ENCODE assay signal across 1 cellular context in the genomic region with DNA sequence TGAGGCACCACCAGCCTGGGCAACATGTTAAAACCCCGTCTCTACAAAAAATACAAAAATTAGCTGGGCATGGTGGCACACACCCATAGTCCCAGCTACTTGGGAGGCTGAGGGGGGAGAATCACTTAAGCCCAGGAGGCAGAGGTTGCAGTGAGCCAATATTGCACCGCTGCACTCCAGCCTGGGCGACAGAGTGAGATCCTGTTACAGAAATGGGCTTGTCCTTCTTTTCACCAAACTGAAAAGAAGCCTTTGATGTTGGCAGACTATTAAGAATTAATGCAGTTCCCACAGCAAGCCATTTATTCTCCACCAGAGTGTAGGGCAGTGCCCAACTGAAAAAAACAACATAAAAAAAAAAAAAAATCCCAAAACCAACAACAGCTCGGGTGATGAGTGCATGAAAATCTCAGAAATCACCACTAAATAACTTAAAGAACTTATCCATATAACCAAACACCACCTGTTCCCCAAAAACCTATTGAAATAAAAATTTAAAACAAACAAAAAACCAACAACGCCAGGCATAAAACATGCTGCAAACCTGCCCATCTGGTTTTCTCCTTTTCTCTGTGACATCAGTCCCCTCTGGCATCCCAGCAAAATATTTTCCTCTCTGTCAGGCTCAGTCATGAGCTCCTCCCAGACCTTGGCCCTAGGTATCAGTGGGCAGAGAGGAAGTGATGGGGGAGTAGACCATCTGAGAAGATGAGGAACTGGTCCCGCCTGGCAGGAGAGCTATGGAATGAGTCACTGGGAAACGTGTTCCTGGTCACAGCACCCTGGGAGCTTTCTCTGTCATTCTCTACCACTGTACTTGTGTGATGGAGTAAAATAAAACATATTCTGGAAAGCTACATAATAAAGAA.
TF ChIP-seq lines count a peak whose summit lies in the region.

No MANE protein-coding gene starts in this region.

TF ChIP-seq in HEK293, 187 proteins besides CTCF, POLR2A, EP300 and RAD21 (continued from another document and continues in another):
- peak; percentile 52 for TF ChIP-seq ZNF629 (tag by site-specific recombination; IDR thresholded peaks at IDR 0.05)
- TF ChIP-seq, protein P1, sequence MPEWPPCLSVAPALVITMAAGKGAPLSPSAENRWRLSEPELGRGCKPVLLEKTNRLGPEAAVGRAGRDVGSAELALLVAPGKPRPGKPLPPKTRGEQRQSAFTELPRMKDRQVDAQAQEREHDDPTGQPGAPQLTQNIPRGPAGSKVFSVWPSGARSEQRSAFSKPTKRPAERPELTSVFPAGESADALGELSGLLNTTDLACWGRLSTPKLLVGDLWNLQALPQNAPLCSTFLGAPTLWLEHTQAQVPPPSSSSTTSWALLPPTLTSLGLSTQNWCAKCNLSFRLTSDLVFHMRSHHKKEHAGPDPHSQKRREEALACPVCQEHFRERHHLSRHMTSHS (tag by site-specific recombination; IDR thresholded peaks at IDR 0.05): no peak
- no peak for TF ChIP-seq MYNN (tag by site-specific recombination; IDR thresholded peaks at IDR 0.05; ENCODE audit: borderline replicate concordance)
- peak; percentile 39; the same call in 1 of the 2 replicates for TF ChIP-seq SP3 (tag by site-specific recombination; IDR thresholded peaks at IDR 0.05)
- TF ChIP-seq TSHZ1 (tag by site-specific recombination; IDR thresholded peaks at IDR 0.05; ENCODE audit: borderline replicate concordance): no peak
- 0 out of 2 replicates have a peak, but pooled peaks have one; percentile 18 for TF ChIP-seq ZNF366 (tag by site-specific recombination; conservative IDR thresholded peaks at IDR 0.05)
- no peak for TF ChIP-seq BCL11A (tag by site-specific recombination; IDR thresholded peaks at IDR 0.05; ENCODE audit: low read depth)
- no peak for TF ChIP-seq EGR2 (tag by site-specific recombination; IDR thresholded peaks at IDR 0.05; ENCODE audit: low read depth)
- no peak for TF ChIP-seq ZFP69B (tag by site-specific recombination; IDR thresholded peaks at IDR 0.05)
- TF ChIP-seq ZNF707 (tag by site-specific recombination; IDR thresholded peaks at IDR 0.05): no peak
- no peak for TF ChIP-seq ZNF670 (tag by site-specific recombination; IDR thresholded peaks at IDR 0.05; ENCODE audit: low read depth)
- TF ChIP-seq ZBTB44 (tag by site-specific recombination; IDR thresholded peaks at IDR 0.05): peak; percentile 83
- TF ChIP-seq, protein P2, sequence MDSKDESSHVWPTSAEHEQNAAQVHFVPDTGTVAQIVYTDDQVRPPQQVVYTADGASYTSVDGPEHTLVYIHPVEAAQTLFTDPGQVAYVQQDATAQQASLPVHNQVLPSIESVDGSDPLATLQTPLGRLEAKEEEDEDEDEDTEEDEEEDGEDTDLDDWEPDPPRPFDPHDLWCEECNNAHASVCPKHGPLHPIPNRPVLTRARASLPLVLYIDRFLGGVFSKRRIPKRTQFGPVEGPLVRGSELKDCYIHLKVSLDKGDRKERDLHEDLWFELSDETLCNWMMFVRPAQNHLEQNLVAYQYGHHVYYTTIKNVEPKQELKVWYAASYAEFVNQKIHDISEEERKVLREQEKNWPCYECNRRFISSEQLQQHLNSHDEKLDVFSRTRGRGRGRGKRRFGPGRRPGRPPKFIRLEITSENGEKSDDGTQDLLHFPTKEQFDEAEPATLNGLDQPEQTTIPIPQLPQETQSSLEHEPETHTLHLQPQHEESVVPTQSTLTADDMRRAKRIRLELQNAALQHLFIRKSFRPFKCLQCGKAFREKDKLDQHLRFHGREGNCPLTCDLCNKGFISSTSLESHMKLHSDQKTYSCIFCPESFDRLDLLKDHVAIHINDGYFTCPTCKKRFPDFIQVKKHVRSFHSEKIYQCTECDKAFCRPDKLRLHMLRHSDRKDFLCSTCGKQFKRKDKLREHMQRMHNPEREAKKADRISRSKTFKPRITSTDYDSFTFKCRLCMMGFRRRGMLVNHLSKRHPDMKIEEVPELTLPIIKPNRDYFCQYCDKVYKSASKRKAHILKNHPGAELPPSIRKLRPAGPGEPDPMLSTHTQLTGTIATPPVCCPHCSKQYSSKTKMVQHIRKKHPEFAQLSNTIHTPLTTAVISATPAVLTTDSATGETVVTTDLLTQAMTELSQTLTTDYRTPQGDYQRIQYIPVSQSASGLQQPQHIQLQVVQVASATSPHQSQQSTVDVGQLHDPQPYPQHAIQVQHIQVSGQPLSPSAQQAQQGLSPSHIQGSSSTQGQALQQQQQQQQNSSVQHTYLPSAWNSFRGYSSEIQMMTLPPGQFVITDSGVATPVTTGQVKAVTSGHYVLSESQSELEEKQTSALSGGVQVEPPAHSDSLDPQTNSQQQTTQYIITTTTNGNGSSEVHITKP (tag by site-specific recombination; IDR thresholded peaks at IDR 0.05): peak; percentile 80
- TF ChIP-seq ZFP37 (tag by site-specific recombination; IDR thresholded peaks at IDR 0.05): no peak
- TF ChIP-seq ZNF843 (tag by site-specific recombination; IDR thresholded peaks at IDR 0.05): no peak
- TF ChIP-seq FEZF1 (tag by site-specific recombination; IDR thresholded peaks at IDR 0.05): no peak
- TF ChIP-seq ZNF660 (tag by site-specific recombination; IDR thresholded peaks at IDR 0.05): peak; percentile 18; the same call in 1 of the 2 replicates
- TF ChIP-seq, protein P3, sequence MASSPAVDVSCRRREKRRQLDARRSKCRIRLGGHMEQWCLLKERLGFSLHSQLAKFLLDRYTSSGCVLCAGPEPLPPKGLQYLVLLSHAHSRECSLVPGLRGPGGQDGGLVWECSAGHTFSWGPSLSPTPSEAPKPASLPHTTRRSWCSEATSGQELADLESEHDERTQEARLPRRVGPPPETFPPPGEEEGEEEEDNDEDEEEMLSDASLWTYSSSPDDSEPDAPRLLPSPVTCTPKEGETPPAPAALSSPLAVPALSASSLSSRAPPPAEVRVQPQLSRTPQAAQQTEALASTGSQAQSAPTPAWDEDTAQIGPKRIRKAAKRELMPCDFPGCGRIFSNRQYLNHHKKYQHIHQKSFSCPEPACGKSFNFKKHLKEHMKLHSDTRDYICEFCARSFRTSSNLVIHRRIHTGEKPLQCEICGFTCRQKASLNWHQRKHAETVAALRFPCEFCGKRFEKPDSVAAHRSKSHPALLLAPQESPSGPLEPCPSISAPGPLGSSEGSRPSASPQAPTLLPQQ (tag by site-specific recombination; IDR thresholded peaks at IDR 0.05): no peak
- 0 out of 2 replicates have a peak, but pooled peaks have one; percentile 40 for TF ChIP-seq SP7 (tag by site-specific recombination; IDR thresholded peaks at IDR 0.05)
- no peak for TF ChIP-seq PATZ1 (tag by site-specific recombination; IDR thresholded peaks at IDR 0.05)
- TF ChIP-seq ZNF37A (tag by site-specific recombination; IDR thresholded peaks at IDR 0.05): no peak
- TF ChIP-seq ZBTB21 (tag by site-specific recombination; IDR thresholded peaks at IDR 0.05): no peak
- no peak for TF ChIP-seq ZNF677 (tag by site-specific recombination; IDR thresholded peaks at IDR 0.05)
- no peak for TF ChIP-seq ZNF624 (tag by site-specific recombination; IDR thresholded peaks at IDR 0.05)
- TF ChIP-seq, protein P4, sequence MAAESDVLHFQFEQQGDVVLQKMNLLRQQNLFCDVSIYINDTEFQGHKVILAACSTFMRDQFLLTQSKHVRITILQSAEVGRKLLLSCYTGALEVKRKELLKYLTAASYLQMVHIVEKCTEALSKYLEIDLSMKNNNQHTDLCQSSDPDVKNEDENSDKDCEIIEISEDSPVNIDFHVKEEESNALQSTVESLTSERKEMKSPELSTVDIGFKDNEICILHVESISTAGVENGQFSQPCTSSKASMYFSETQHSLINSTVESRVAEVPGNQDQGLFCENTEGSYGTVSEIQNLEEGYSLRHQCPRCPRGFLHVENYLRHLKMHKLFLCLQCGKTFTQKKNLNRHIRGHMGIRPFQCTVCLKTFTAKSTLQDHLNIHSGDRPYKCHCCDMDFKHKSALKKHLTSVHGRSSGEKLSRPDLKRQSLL (tag by site-specific recombination; IDR thresholded peaks at IDR 0.05): peak; percentile 8; the same call in 1 of the 2 replicates
- peak; percentile 73 for TF ChIP-seq GLIS1 (tag by site-specific recombination; IDR thresholded peaks at IDR 0.05)
- TF ChIP-seq ZNF23 (tag by site-specific recombination; IDR thresholded peaks at IDR 0.05; ENCODE audit: borderline replicate concordance): no peak
- no peak for TF ChIP-seq ZNF654 (tag by site-specific recombination; IDR thresholded peaks at IDR 0.05; ENCODE audit: low read depth)
- TF ChIP-seq, protein P5, sequence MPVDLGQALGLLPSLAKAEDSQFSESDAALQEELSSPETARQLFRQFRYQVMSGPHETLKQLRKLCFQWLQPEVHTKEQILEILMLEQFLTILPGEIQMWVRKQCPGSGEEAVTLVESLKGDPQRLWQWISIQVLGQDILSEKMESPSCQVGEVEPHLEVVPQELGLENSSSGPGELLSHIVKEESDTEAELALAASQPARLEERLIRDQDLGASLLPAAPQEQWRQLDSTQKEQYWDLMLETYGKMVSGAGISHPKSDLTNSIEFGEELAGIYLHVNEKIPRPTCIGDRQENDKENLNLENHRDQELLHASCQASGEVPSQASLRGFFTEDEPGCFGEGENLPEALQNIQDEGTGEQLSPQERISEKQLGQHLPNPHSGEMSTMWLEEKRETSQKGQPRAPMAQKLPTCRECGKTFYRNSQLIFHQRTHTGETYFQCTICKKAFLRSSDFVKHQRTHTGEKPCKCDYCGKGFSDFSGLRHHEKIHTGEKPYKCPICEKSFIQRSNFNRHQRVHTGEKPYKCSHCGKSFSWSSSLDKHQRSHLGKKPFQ (tag by site-specific recombination; IDR thresholded peaks at IDR 0.05): no peak
- no peak for TF ChIP-seq KLF1 (tag by site-specific recombination; IDR thresholded peaks at IDR 0.05)
- TF ChIP-seq ZNF341 (tag by site-specific recombination; IDR thresholded peaks at IDR 0.05; ENCODE audit: low read depth): no peak
- no peak for TF ChIP-seq ZNF585B (tag by site-specific recombination; IDR thresholded peaks at IDR 0.05)
- 0 out of 2 replicates have a peak, but pooled peaks have one; percentile 36 for TF ChIP-seq IKZF3 (tag by site-specific recombination; IDR thresholded peaks at IDR 0.05)
- TF ChIP-seq ZNF701 (tag by site-specific recombination; IDR thresholded peaks at IDR 0.05): no peak
- TF ChIP-seq SP2 (tag by site-specific recombination; IDR thresholded peaks at IDR 0.05): peak; percentile 53
- TF ChIP-seq ZNF549 (tag by site-specific recombination; IDR thresholded peaks at IDR 0.05): no peak
- TF ChIP-seq, protein P6, sequence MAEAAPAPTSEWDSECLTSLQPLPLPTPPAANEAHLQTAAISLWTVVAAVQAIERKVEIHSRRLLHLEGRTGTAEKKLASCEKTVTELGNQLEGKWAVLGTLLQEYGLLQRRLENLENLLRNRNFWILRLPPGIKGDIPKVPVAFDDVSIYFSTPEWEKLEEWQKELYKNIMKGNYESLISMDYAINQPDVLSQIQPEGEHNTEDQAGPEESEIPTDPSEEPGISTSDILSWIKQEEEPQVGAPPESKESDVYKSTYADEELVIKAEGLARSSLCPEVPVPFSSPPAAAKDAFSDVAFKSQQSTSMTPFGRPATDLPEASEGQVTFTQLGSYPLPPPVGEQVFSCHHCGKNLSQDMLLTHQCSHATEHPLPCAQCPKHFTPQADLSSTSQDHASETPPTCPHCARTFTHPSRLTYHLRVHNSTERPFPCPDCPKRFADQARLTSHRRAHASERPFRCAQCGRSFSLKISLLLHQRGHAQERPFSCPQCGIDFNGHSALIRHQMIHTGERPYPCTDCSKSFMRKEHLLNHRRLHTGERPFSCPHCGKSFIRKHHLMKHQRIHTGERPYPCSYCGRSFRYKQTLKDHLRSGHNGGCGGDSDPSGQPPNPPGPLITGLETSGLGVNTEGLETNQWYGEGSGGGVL (tag by site-specific recombination; IDR thresholded peaks at IDR 0.05): no peak
- peak; percentile 87 for TF ChIP-seq PRDM1 (tag by site-specific recombination; IDR thresholded peaks at IDR 0.05)
- no peak for TF ChIP-seq ZSCAN16 (tag by site-specific recombination; IDR thresholded peaks at IDR 0.05)
